Comparison of ENCODE assay signal across 1 cellular context in the genomic region with DNA sequence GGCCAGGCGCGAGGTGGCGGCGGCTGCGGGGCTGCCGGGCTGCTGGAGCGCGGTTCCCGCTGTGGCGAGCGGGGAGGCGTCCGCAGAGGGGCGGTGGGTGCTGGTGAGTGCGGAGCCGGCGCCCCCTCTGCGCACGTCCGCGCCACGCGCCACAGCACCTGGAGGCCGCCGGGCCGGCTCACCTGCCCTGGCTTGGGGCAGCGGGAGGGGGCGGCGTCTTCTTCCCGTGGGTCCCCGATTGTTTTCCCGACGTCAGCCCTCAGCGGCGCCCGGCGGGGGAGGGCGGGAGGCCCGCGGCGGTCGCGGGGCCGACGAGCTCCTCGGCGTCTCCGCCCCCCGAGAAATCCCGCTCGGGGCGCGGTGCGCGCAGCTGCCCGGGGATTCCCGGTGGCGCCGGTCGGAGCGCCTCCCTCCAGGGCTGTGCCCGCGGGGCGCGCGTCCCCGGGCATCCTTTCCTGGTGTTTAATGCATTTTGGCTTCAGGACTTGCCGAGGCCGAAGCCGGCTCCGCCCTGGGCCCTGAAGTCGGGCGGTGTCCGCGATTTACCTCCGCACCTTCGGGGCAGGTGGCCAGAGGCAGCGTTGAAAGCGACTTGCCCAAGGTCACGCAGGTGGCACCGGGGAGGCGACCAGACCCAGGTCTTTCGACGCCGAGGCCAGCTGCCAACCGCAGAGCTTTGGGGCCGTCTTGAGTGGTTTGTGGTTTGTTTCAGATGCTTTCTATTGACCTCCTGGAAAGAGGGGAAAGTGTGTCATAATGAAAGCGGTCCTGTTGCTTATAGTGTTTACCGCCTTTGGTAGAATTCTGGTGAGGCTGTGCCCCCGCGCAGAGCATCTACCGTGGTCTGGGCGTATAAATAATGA.
A peak's percentile ranks its signal among the peaks of the same experiment; 100 is the strongest.
TF ChIP-seq lines count a peak whose summit lies in the region.

No MANE protein-coding gene starts in this region.

TF ChIP-seq in HepG2, 621 proteins besides CTCF, POLR2A, EP300 and RAD21 (continued from another document and continues in another):
- TF ChIP-seq, protein P1, sequence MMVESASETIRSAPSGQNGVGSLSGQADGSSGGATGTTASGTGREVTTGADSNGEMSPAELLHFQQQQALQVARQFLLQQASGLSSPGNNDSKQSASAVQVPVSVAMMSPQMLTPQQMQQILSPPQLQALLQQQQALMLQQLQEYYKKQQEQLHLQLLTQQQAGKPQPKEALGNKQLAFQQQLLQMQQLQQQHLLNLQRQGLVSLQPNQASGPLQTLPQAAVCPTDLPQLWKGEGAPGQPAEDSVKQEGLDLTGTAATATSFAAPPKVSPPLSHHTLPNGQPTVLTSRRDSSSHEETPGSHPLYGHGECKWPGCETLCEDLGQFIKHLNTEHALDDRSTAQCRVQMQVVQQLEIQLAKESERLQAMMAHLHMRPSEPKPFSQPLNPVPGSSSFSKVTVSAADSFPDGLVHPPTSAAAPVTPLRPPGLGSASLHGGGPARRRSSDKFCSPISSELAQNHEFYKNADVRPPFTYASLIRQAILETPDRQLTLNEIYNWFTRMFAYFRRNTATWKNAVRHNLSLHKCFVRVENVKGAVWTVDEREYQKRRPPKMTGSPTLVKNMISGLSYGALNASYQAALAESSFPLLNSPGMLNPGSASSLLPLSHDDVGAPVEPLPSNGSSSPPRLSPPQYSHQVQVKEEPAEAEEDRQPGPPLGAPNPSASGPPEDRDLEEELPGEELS (CRISPR knock-in tag; IDR thresholded peaks at IDR 0.05): no peak
- TF ChIP-seq ZNF564 (CRISPR knock-in tag; IDR thresholded peaks at IDR 0.05): no peak; the same call in 1 of the 2 replicates
- no peak for TF ChIP-seq HDAC6 (IDR thresholded peaks at IDR 0.05; ENCODE audit: low read depth, low read length)
- no peak for TF ChIP-seq ZNF510 (CRISPR knock-in tag; IDR thresholded peaks at IDR 0.05; ENCODE audit: low read depth)
- TF ChIP-seq ZNF329 (CRISPR knock-in tag; IDR thresholded peaks at IDR 0.05; ENCODE audit: low read depth): no peak
- TF ChIP-seq CHD2 (IDR thresholded peaks at IDR 0.05; ENCODE audit: low read depth, low read length): no peak
- TF ChIP-seq, protein P2, sequence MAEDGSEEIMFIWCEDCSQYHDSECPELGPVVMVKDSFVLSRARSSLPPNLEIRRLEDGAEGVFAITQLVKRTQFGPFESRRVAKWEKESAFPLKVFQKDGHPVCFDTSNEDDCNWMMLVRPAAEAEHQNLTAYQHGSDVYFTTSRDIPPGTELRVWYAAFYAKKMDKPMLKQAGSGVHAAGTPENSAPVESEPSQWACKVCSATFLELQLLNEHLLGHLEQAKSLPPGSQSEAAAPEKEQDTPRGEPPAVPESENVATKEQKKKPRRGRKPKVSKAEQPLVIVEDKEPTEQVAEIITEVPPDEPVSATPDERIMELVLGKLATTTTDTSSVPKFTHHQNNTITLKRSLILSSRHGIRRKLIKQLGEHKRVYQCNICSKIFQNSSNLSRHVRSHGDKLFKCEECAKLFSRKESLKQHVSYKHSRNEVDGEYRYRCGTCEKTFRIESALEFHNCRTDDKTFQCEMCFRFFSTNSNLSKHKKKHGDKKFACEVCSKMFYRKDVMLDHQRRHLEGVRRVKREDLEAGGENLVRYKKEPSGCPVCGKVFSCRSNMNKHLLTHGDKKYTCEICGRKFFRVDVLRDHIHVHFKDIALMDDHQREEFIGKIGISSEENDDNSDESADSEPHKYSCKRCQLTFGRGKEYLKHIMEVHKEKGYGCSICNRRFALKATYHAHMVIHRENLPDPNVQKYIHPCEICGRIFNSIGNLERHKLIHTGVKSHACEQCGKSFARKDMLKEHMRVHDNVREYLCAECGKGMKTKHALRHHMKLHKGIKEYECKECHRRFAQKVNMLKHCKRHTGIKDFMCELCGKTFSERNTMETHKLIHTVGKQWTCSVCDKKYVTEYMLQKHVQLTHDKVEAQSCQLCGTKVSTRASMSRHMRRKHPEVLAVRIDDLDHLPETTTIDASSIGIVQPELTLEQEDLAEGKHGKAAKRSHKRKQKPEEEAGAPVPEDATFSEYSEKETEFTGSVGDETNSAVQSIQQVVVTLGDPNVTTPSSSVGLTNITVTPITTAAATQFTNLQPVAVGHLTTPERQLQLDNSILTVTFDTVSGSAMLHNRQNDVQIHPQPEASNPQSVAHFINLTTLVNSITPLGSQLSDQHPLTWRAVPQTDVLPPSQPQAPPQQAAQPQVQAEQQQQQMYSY (CRISPR knock-in tag; IDR thresholded peaks at IDR 0.05): 0 out of 2 replicates have a peak, but pooled peaks have one; percentile 4
- no peak; the same call in 1 of the 2 replicates for TF ChIP-seq DMAP1 (CRISPR knock-in tag; IDR thresholded peaks at IDR 0.05)
- TF ChIP-seq, protein P3, sequence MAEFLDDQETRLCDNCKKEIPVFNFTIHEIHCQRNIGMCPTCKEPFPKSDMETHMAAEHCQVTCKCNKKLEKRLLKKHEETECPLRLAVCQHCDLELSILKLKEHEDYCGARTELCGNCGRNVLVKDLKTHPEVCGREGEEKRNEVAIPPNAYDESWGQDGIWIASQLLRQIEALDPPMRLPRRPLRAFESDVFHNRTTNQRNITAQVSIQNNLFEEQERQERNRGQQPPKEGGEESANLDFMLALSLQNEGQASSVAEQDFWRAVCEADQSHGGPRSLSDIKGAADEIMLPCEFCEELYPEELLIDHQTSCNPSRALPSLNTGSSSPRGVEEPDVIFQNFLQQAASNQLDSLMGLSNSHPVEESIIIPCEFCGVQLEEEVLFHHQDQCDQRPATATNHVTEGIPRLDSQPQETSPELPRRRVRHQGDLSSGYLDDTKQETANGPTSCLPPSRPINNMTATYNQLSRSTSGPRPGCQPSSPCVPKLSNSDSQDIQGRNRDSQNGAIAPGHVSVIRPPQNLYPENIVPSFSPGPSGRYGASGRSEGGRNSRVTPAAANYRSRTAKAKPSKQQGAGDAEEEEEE (CRISPR knock-in tag; IDR thresholded peaks at IDR 0.05; ENCODE audit: borderline replicate concordance): no peak
- TF ChIP-seq RFX1 (IDR thresholded peaks at IDR 0.05): no peak
- peak; percentile 34 for TF ChIP-seq SPEN (CRISPR knock-in tag; IDR thresholded peaks at IDR 0.05; ENCODE audit: low read depth)
- TF ChIP-seq RFXANK (CRISPR knock-in tag; IDR thresholded peaks at IDR 0.05): no peak
- 0 out of 2 replicates have a peak, but pooled peaks have one; percentile 70 for TF ChIP-seq ELF4 (CRISPR knock-in tag; IDR thresholded peaks at IDR 0.05; ENCODE audit: borderline replicate concordance)
- TF ChIP-seq ZIK1 (CRISPR knock-in tag; IDR thresholded peaks at IDR 0.05; ENCODE audit: borderline replicate concordance, low read depth): no peak; the same call in 1 of the 2 replicates
- TF ChIP-seq, protein P4, sequence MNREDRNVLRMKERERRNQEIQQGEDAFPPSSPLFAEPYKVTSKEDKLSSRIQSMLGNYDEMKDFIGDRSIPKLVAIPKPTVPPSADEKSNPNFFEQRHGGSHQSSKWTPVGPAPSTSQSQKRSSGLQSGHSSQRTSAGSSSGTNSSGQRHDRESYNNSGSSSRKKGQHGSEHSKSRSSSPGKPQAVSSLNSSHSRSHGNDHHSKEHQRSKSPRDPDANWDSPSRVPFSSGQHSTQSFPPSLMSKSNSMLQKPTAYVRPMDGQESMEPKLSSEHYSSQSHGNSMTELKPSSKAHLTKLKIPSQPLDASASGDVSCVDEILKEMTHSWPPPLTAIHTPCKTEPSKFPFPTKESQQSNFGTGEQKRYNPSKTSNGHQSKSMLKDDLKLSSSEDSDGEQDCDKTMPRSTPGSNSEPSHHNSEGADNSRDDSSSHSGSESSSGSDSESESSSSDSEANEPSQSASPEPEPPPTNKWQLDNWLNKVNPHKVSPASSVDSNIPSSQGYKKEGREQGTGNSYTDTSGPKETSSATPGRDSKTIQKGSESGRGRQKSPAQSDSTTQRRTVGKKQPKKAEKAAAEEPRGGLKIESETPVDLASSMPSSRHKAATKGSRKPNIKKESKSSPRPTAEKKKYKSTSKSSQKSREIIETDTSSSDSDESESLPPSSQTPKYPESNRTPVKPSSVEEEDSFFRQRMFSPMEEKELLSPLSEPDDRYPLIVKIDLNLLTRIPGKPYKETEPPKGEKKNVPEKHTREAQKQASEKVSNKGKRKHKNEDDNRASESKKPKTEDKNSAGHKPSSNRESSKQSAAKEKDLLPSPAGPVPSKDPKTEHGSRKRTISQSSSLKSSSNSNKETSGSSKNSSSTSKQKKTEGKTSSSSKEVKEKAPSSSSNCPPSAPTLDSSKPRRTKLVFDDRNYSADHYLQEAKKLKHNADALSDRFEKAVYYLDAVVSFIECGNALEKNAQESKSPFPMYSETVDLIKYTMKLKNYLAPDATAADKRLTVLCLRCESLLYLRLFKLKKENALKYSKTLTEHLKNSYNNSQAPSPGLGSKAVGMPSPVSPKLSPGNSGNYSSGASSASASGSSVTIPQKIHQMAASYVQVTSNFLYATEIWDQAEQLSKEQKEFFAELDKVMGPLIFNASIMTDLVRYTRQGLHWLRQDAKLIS (CRISPR knock-in tag; IDR thresholded peaks at IDR 0.05): no peak
- TF ChIP-seq ELF3 (CRISPR knock-in tag; IDR thresholded peaks at IDR 0.05): no peak
- no peak for TF ChIP-seq ATAD3A (CRISPR knock-in tag; IDR thresholded peaks at IDR 0.05)
- no peak for TF ChIP-seq HOXA9 (CRISPR knock-in tag; IDR thresholded peaks at IDR 0.05; ENCODE audit: borderline replicate concordance)
- TF ChIP-seq DPF2 (CRISPR knock-in tag; IDR thresholded peaks at IDR 0.05; ENCODE audit: borderline replicate concordance, low read depth): no peak
- TF ChIP-seq MBNL3 (CRISPR knock-in tag; conservative IDR thresholded peaks at IDR 0.05): no peak
- TF ChIP-seq MTF2 (CRISPR knock-in tag; IDR thresholded peaks at IDR 0.05; ENCODE audit: borderline replicate concordance): no peak
- no peak for TF ChIP-seq FOSL2 (CRISPR knock-in tag; IDR thresholded peaks at IDR 0.05)
- TF ChIP-seq ZNF737 (CRISPR knock-in tag; IDR thresholded peaks at IDR 0.05; ENCODE audit: borderline replicate concordance): no peak
- TF ChIP-seq, protein P5, sequence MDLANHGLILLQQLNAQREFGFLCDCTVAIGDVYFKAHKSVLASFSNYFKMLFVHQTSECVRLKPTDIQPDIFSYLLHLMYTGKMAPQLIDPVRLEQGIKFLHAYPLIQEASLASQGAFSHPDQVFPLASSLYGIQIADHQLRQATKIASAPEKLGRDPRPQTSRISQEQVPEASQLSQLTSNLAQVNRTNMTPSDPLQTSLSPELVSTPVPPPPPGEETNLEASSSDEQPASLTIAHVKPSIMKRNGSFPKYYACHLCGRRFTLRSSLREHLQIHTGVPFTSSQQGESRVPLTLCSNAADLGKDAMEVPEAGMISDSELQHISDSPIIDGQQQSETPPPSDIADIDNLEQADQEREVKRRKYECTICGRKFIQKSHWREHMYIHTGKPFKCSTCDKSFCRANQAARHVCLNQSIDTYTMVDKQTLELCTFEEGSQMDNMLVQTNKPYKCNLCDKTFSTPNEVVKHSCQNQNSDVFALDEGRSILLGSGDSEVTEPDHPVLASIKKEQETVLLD (CRISPR knock-in tag; IDR thresholded peaks at IDR 0.05; ENCODE audit: low read depth): peak; percentile 61
- TF ChIP-seq, protein P6, sequence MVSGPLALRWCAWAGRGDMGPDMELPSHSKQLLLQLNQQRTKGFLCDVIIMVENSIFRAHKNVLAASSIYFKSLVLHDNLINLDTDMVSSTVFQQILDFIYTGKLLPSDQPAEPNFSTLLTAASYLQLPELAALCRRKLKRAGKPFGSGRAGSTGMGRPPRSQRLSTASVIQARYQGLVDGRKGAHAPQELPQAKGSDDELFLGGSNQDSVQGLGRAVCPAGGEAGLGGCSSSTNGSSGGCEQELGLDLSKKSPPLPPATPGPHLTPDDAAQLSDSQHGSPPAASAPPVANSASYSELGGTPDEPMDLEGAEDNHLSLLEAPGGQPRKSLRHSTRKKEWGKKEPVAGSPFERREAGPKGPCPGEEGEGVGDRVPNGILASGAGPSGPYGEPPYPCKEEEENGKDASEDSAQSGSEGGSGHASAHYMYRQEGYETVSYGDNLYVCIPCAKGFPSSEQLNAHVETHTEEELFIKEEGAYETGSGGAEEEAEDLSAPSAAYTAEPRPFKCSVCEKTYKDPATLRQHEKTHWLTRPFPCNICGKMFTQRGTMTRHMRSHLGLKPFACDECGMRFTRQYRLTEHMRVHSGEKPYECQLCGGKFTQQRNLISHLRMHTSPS (CRISPR knock-in tag; IDR thresholded peaks at IDR 0.05; ENCODE audit: low read depth): peak; percentile 65
- peak; percentile 21; the same call in 1 of the 2 replicates for TF ChIP-seq ZNF205 (CRISPR knock-in tag; IDR thresholded peaks at IDR 0.05)
- TF ChIP-seq ZNF17 (CRISPR knock-in tag; IDR thresholded peaks at IDR 0.05): no peak
- no peak for TF ChIP-seq CREB1 (IDR thresholded peaks at IDR 0.05)
- no peak for TF ChIP-seq CREB1 (CRISPR knock-in tag; IDR thresholded peaks at IDR 0.05)
- TF ChIP-seq MED1 (CRISPR knock-in tag; IDR thresholded peaks at IDR 0.05): no peak
- no peak for TF ChIP-seq TP53 (CRISPR knock-in tag; conservative IDR thresholded peaks at IDR 0.05)
- no peak for TF ChIP-seq ZNF781 (CRISPR knock-in tag; IDR thresholded peaks at IDR 0.05; ENCODE audit: borderline replicate concordance, not compliant biosample characterization)
- TF ChIP-seq SNAI1 (CRISPR knock-in tag; IDR thresholded peaks at IDR 0.05; ENCODE audit: borderline replicate concordance): no peak
- TF ChIP-seq, protein P7, sequence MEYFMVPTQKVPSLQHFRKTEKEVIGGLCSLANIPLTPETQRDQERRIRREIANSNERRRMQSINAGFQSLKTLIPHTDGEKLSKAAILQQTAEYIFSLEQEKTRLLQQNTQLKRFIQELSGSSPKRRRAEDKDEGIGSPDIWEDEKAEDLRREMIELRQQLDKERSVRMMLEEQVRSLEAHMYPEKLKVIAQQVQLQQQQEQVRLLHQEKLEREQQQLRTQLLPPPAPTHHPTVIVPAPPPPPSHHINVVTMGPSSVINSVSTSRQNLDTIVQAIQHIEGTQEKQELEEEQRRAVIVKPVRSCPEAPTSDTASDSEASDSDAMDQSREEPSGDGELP (IDR thresholded peaks at IDR 0.05; ENCODE audit: borderline replicate concordance, low read depth): no peak
- TF ChIP-seq, protein P8, sequence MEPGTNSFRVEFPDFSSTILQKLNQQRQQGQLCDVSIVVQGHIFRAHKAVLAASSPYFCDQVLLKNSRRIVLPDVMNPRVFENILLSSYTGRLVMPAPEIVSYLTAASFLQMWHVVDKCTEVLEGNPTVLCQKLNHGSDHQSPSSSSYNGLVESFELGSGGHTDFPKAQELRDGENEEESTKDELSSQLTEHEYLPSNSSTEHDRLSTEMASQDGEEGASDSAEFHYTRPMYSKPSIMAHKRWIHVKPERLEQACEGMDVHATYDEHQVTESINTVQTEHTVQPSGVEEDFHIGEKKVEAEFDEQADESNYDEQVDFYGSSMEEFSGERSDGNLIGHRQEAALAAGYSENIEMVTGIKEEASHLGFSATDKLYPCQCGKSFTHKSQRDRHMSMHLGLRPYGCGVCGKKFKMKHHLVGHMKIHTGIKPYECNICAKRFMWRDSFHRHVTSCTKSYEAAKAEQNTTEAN (CRISPR knock-in tag; conservative IDR thresholded peaks at IDR 0.05): no peak
- TF ChIP-seq RFX3 (CRISPR knock-in tag; IDR thresholded peaks at IDR 0.05): no peak
- no peak for TF ChIP-seq FOXK2 (IDR thresholded peaks at IDR 0.05)
- no peak for TF ChIP-seq ZFP36 (IDR thresholded peaks at IDR 0.05; ENCODE audit: borderline replicate concordance, low read depth, low read length, partially characterized antibody)
- TF ChIP-seq, protein P9, sequence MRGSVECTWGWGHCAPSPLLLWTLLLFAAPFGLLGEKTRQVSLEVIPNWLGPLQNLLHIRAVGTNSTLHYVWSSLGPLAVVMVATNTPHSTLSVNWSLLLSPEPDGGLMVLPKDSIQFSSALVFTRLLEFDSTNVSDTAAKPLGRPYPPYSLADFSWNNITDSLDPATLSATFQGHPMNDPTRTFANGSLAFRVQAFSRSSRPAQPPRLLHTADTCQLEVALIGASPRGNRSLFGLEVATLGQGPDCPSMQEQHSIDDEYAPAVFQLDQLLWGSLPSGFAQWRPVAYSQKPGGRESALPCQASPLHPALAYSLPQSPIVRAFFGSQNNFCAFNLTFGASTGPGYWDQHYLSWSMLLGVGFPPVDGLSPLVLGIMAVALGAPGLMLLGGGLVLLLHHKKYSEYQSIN (CRISPR knock-in tag; IDR thresholded peaks at IDR 0.05; ENCODE audit: borderline replicate concordance): no peak
- no peak for TF ChIP-seq GTF2F1 (IDR thresholded peaks at IDR 0.05; ENCODE audit: low read length)
- no peak for TF ChIP-seq ISL2 (CRISPR knock-in tag; IDR thresholded peaks at IDR 0.05)
- TF ChIP-seq ZNF790 (CRISPR knock-in tag; IDR thresholded peaks at IDR 0.05; ENCODE audit: borderline replicate concordance): peak; percentile 84; the same call in 1 of the 2 replicates
